ENCODE assay signal across 8 cellular contexts in the genomic region with DNA sequence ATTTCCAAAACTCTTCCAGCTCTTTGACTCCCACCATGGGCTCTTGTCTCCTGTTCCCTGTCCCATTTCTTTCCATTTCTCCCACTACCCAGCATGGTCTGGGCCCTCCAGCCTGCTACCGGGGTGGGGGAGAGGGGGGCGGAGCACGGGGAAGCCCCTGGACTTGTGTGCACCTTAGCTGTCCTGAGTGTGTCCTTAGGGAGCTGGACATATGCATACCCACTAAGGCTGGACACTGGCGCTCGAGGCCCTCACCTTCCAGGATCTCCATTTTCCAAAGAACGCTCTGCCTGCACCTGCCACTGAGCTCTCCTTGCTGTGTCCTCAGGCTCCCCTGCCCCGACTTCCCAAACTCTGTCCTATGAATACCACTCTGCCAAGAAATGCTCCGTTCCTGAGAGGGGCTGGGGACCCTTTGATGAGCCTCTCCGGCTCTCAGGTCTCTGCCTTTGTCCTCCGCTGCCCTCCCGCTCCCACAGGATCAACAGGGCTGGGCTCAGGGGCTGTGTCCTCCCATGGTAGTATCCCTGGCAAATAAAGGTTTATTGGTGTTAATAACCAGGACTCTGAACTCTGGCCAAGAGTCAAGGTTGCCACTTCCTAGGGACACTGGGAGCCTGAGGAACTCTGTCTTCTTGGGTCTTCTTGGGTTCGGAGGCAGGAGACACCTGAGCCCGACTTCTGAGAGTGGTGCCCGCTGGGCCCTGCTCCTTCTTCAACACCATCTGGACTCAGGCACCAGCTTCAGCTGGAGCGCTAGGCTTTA. TPM values are rescaled to one million over a fixed set of nuclear protein-coding genes. Genes with fewer than 3 reads are reported as not detected.
DNase-seq lines count a peak whose midpoint lies in the region; ATAC-seq, FAIRE-seq and TF ChIP-seq lines count a peak whose summit lies in the region.

No MANE protein-coding gene starts in this region.

- H3K4me1 Mint-ChIP-seq in Caco-2 (ENCODE audit: low read depth, unreplicated experiment) = no peaks in the 10 kb centered on the region

- no peak for ATAC-seq in pancreas
- no peak for ATAC-seq in HG02840 (IDR thresholded peaks at IDR 0.05; ENCODE audit: low FRiP score, unreplicated experiment)

- 88 to 89% methylated on average over 13 of the region's 15 CpGs for WGBS in esophagus squamous epithelium, 2 donors
- 80 to 90% methylated on average over 15 of the region's 15 CpGs for WGBS in pancreas, 2 donors

- peaks cover 5% of the 10 kb centered on the region for H3K36me3 Mint-ChIP-seq in Caco-2 (ENCODE audit: insufficient read depth, unreplicated experiment)

- DNase-seq in Caco-2 (no peak), RWPE1 (ENCODE audit: low spot score) (no peak), esophagus squamous epithelium (lab: John Stamatoyannopoulos, UW) (no peak), pancreas (peak in 1 of 6 donors; percentile 55), ACHN (no peak), NCI-H146 (lab: John Stamatoyannopoulos, UW) (no peak), NCI-H1105 (lab: John Stamatoyannopoulos, UW) (no peak)

- in situ Hi-C loops in ACHN (cut with HindIII; ENCODE audit: low pct_ligation_motif_present, low pct_unique_long_range_greater_than_20kb, low sequenced_read_pairs) = no loop called here

- H3K27ac Mint-ChIP-seq in Caco-2 (ENCODE audit: unreplicated experiment) = peak overlapping the region; percentile 73

- CTCF ChIA-PET in Caco-2 (lab: Charles Lee) = interaction anchor here (1.4 to 2.9 kb wide), 4 partner anchors 11 to 52 kb away, joined by 6 to 17 read pairs (median 12); a partner anchor contains a TSS
- CTCF ChIA-PET in RWPE1 (lab: Yijun Ruan, JAX) = interaction anchor here (0.8 to 4.3 kb wide), 4 partner anchors 11 to 304 kb away, joined by 3 to 33 read pairs (median 4); no protein-coding TSS in a partner anchor

- intact Hi-C loops in Caco-2 (cut with micrococcal nuclease; ENCODE audit: unreplicated experiment) (no loop called here), esophagus squamous epithelium (cut with DNase I) (no loop called here), pancreas (cut with DNase I) (no loop called here)

- POLR2A ChIA-PET in Caco-2 (lab: Charles Lee) = no interaction called here
- POLR2A ChIA-PET in RWPE1 (lab: Yijun Ruan, JAX; ENCODE audit: low non-redundant PET) = no interaction called here

- no peak for TF ChIP-seq POLR2A in esophagus squamous epithelium (IDR thresholded peaks at IDR 0.05)

- H3K4me3 ChIP-seq in Caco-2 (ENCODE audit: low read depth, low read length) (peak overlapping the region; percentile 76), esophagus squamous epithelium (peak overlapping the region; percentile 59 to 91 (median 89)), pancreas (peak overlapping the region; percentile 47 to 88 (median 68))

- no peaks in the 10 kb centered on the region for H3K9me3 ChIP-seq in Caco-2
- H3K9me3 ChIP-seq in esophagus squamous epithelium = no peaks in the 10 kb centered on the region
- H3K9me3 ChIP-seq in pancreas = no peaks in the 10 kb centered on the region

- H3K9me3 Mint-ChIP-seq in Caco-2 (ENCODE audit: unreplicated experiment) = no peaks in the 10 kb centered on the region

- TSS peak; percentile 54 for BruUV-seq in Caco-2 (replicated peaks; lab: Mats Ljungman, UMichigan)

- TF ChIP-seq CTCF in Caco-2 (IDR thresholded peaks at IDR 0.05; ENCODE audit: insufficient read depth in 1 of 2, low read depth in 1 of 2, low read length in 1 of 2, severe bottlenecking in 1 of 2, unreplicated experiment in 1 of 2) (no peak), RWPE1 (conservative IDR thresholded peaks at IDR 0.05; ENCODE audit: low read depth) (no peak), esophagus squamous epithelium (IDR thresholded peaks at IDR 0.05) (no peak), pancreas (IDR thresholded peaks at IDR 0.05) (no peak)

- H3K27me3 Mint-ChIP-seq in Caco-2 (ENCODE audit: insufficient read depth, unreplicated experiment) = no peaks in the 10 kb centered on the region

- peak overlapping the region; percentile 88 for H3K4me3 Mint-ChIP-seq in Caco-2 (ENCODE audit: unreplicated experiment)

- FAIRE-seq in pancreas (lab: Jason Lieb, UNC) = no peak

- H3K27ac ChIP-seq in RWPE1 (peak overlapping the region; percentile 66), esophagus squamous epithelium (peak overlapping the region; percentile 72 to 89 (median 84)), pancreas (peak overlapping the region; percentile 87 to 98 (median 94))

- H3K36me3 ChIP-seq in Caco-2 (ENCODE audit: control insufficient read depth, insufficient read depth, low read length) (no peaks in the 10 kb centered on the region), esophagus squamous epithelium (no peaks in the 10 kb centered on the region), pancreas (no peaks in the 10 kb centered on the region)

- H3K27me3 ChIP-seq in Caco-2 (replicated peaks; ENCODE audit: control insufficient read depth, insufficient read depth, low read length) = no peaks in the 10 kb centered on the region
- H3K27me3 ChIP-seq in esophagus squamous epithelium = peaks cover 0 to 26% (median 0%) of the 10 kb centered on the region in 4 donors
- no peaks in the 10 kb centered on the region for H3K27me3 ChIP-seq in pancreas

- peaks cover 10% of the 10 kb centered on the region for H3K4me1 ChIP-seq in Caco-2
- H3K4me1 ChIP-seq in esophagus squamous epithelium = peaks cover 5 to 34% (median 10%) of the 10 kb centered on the region in 3 donors
- no peaks in the 10 kb centered on the region for H3K4me1 ChIP-seq in pancreas

RNA-seq across cellular contexts. Expression of a gene that starts 0.8 kb away (rescaled TPM):
- 15.9 and 17.4 TPM in 2 replicates for total RNA-seq in Caco-2 (2022)
- total RNA-seq in esophagus squamous epithelium = 10 to 100 TPM in 1 of 4 donors, 1 to 10 TPM in 3; 2.7 to 10.7 (median 3.7) TPM
- total RNA-seq in pancreas = 10 to 100 TPM; 10.7 to 14.7 (median 11.6) TPM
- polyA plus RNA-seq in pancreas = 10 to 100 TPM; 30.9 to 62.0 TPM

RNA-seq across cellular contexts. Expression of a gene that starts 18.2 kb away (rescaled TPM):
- total RNA-seq in Caco-2 (2022) (3.7 and 4.1 TPM in 2 replicates), esophagus squamous epithelium (under 1 TPM in 2 of 4 donors, not detected in 2; 0.13 to 0.45 TPM), pancreas (1 to 10 TPM; 1.5 to 2.8 (median 1.9) TPM)
- 1 to 10 TPM; 1.4 to 5.0 TPM for polyA plus RNA-seq in pancreas

RNA-seq across cellular contexts. Expression of a gene that starts 35.0 kb away (rescaled TPM):
- total RNA-seq in Caco-2 (2022) (0.59 and 0.81 TPM in 2 replicates), esophagus squamous epithelium (under 1 TPM in 2 of 4 donors, not detected in 2; 0.26 to 0.40 TPM), pancreas (under 1 TPM; 0.19 to 0.93 (median 0.31) TPM)
- 1 to 10 TPM in 1 of 2 donors, under 1 TPM in 1; 0.42 to 1.1 TPM for polyA plus RNA-seq in pancreas

RNA-seq across cellular contexts. Expression of a gene that starts 35.2 kb away (rescaled TPM):
- total RNA-seq in Caco-2 (2022) = 356 and 449 TPM in 2 replicates
- 100 to 1,000 TPM; 160 to 232 (median 193) TPM for total RNA-seq in esophagus squamous epithelium
- 100 to 1,000 TPM; 133 to 235 (median 189) TPM for total RNA-seq in pancreas
- polyA plus RNA-seq in pancreas = 100 to 1,000 TPM; 208 to 216 TPM

RNA-seq across cellular contexts. Expression of a gene that starts 42.2 kb away (rescaled TPM):
- total RNA-seq in Caco-2 (2022) = 1.1 and 4.1 TPM in 2 replicates
- total RNA-seq in esophagus squamous epithelium = 1 to 10 TPM in 2 of 4 donors, under 1 TPM in 2; 0.29 to 2.3 (median 0.92) TPM
- total RNA-seq in pancreas = 1 to 10 TPM in 3 of 6 donors, under 1 TPM in 3; 0.55 to 2.0 (median 1.1) TPM
- polyA plus RNA-seq in pancreas = 1 to 10 TPM; 2.3 to 3.9 TPM
